In the genomic region with DNA sequence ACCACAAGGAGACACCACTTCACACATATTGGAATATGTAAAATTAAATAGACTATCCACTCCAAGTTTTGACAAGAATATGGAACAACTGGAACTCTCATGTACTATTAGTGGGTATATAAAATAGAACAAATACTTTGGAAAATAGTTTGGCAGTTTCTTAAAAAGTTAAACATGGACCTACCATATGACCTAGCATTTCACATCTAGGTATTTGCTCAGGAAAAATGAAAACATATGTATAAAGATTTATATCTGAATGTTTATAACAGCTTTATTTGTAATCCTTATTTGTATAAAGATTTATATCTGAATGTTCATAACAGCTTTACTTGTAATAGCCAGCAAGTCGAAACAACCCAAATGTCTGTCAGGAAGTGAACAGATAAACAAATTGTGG, we compare ENCODE assay signal across 28 cellular contexts.
"Had no signal": no experiment of that assay in that cellular context is flagged by ENCODE, and none has a peak within 500 bp of the region (broad histone marks: within the 10 kb centered on the region; RNA-seq: fewer than 3 reads in every experiment).

No MANE protein-coding gene starts in this region.

- H3K36me3 Mint-ChIP-seq: natural killer cell had no signal

- H3K4me3 Mint-ChIP-seq: immature natural killer cell; mesothelial cell of epicardium; naive B cell; natural killer cell; nephron progenitor cell; neural progenitor cell; stimulated activated naive B cell treated with anti-CD40 and anti-IgM and Interleukin-4, amounts not matched to agents 10 μg/mL and 1 μg/mL and 100 μg/mL, for 72 hours had no signal

- H3K27me3 ChIP-seq: left lung, neural progenitor cell, neutrophil, right atrium auricular region, right lobe of liver, stomach, testis, thyroid gland, transverse colon, upper lobe of left lung had no signal

- ATAC-seq: left colon; left lung; natural killer cell; right lobe of liver; stimulated activated naive B cell treated with anti-CD40 and anti-IgM and Interleukin-4, amounts not matched to agents 10 μg/mL and 1 μg/mL and 100 μg/mL, for 72 hours; stimulated activated naive CD8-positive, alpha-beta T cell treated with anti-CD3 and anti-CD28 coated beads, Interleukin-15, Interleukin-2, amounts not matched to agents 100 U/mL and 50 U/mL, for 24 hours had no signal

- H3K27ac Mint-ChIP-seq: immature natural killer cell; mesothelial cell of epicardium; natural killer cell; nephron progenitor cell; neural progenitor cell; progenitor cell of endocrine pancreas; stimulated activated naive B cell treated with anti-CD40 and anti-IgM and Interleukin-4, amounts not matched to agents 10 μg/mL and 1 μg/mL and 100 μg/mL, for 72 hours had no signal

- H3K27ac ChIP-seq: left lung, neural progenitor cell, neutrophil, right atrium auricular region, right lobe of liver, stomach, testis, thyroid gland, transverse colon, upper lobe of left lung had no signal

- H3K9me3 ChIP-seq: left lung, neutrophil, right atrium auricular region, right lobe of liver, stomach, testis, thyroid gland, transverse colon, upper lobe of left lung had no signal

- H3K36me3 ChIP-seq: neural progenitor cell, right atrium auricular region had no signal

- FAIRE-seq: kidney had no signal

- H3K4me3 ChIP-seq: left lung, lung, neural progenitor cell, right atrium auricular region, right lobe of liver, stomach, testis, thyroid gland, transverse colon, upper lobe of left lung had no signal

- H3K9me3 Mint-ChIP-seq: immature natural killer cell; naive B cell; natural killer cell; nephron progenitor cell; neural progenitor cell; stimulated activated naive B cell treated with anti-CD40 and anti-IgM and Interleukin-4, amounts not matched to agents 10 μg/mL and 1 μg/mL and 100 μg/mL, for 72 hours had no signal

- H3K4me1 ChIP-seq: left lung, neural progenitor cell, right atrium auricular region, right lobe of liver, testis, thyroid gland, transverse colon had no signal

- H3K27me3 Mint-ChIP-seq: naive B cell; progenitor cell of endocrine pancreas; stimulated activated naive B cell treated with anti-CD40 and anti-IgM and Interleukin-4, amounts not matched to agents 10 μg/mL and 1 μg/mL and 100 μg/mL, for 72 hours had no signal

- DNase-seq: hippocampal formation; immature natural killer cell; kidney; left colon; left lung; mesendoderm; naive B cell; natural killer cell; nephron progenitor cell; occipital lobe; right lobe of liver; stimulated activated CD4-positive, alpha-beta T cell treated with anti-CD3 and anti-CD28 coated beads, Interleukin-12 subunit alpha, Interleukin-12 subunit beta, amount 100 ng/mL, for 4 hours; stimulated activated CD4-positive, alpha-beta T cell treated with anti-CD3 and anti-CD28 coated beads, Interleukin-15, amount 100 ng/mL, for 24 hours; stimulated activated CD4-positive, alpha-beta T cell treated with anti-CD3 and anti-CD28 coated beads, Interleukin-2, amount 100 ng/mL, for 24 hours; stimulated activated CD4-positive, alpha-beta T cell treated with anti-CD3 and anti-CD28 coated beads, Interleukin-4, amount 100 ng/mL, for 1 hour; stimulated activated naive B cell treated with anti-CD40 and anti-IgM and Interleukin-4, amounts not matched to agents 10 μg/mL and 1 μg/mL and 100 μg/mL, for 72 hours; stimulated activated naive CD8-positive, alpha-beta T cell treated with anti-CD3 and anti-CD28 coated beads, Interleukin-15, Interleukin-2, amounts not matched to agents 100 U/mL and 50 U/mL, for 24 hours; stomach; testis; thyroid gland; transverse colon; upper lobe of left lung had no signal

- H3K4me1 Mint-ChIP-seq: mesothelial cell of epicardium, nephron progenitor cell, neural progenitor cell had no signal
